Comparison of ENCODE assay signal across 18 cellular contexts in the genomic region with DNA sequence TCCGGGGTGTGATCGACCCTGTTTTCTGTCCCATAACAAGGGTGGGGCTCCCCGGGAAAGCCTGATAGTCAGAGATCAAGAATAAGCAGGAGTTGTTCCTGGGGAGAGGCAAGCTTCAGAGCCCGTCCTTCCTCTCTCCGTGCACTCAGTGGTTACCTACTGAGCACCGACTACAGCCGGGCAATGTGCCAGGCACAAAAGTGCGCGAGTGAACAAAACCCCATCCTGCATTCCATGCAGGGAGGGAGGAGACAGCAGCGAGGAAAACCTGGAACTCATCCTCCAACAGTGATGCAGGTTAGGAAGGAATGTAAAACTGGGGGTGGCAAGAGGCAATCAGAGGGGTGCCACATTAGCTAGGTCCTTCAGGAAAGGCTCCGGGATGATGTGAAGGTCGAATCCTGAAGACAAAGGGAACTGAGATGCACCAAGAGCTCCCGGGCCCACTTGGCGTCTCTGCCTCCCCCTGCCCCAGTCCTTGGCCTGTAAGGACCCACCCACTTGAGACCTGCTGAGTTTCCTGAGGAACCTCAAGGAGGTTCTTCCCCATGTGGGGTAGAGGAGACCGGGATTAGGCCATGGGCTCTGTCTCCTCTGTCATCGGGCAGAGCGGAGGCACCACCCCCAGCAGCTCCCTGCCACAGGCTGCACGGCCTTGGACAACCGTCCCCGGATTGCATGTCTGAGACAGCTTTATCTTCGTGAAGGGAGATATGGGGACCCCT.
A peak's percentile ranks its signal among the peaks of the same experiment; 100 is the strongest.
DNase-seq lines count a peak whose midpoint lies in the region; ATAC-seq and TF ChIP-seq lines count a peak whose summit lies in the region.
"Had no signal": no experiment of that assay in that cellular context is flagged by ENCODE, and none has a peak within 500 bp of the region (broad histone marks: within the 10 kb centered on the region; RNA-seq: fewer than 3 reads in every experiment).

No MANE protein-coding gene starts in this region.

- no peak overlapping the region for H3K4me3 Mint-ChIP-seq in endodermal cell
- H3K4me3 Mint-ChIP-seq: activated CD4-positive, alpha-beta T cell treated with anti-CD3 and anti-CD28 coated beads for 36 hours; B cell; central memory CD8-positive, alpha-beta T cell had no signal

- H3K27me3 ChIP-seq in endodermal cell (ENCODE audit: control insufficient read depth, insufficient read depth, low read length, poor library complexity, severe bottlenecking) (peaks cover 6% of the 10 kb centered on the region), ovary (no peaks in the 10 kb centered on the region)
- H3K27me3 ChIP-seq: right lobe of liver had no signal

- no peaks in the 10 kb centered on the region for H3K9me3 Mint-ChIP-seq in endodermal cell
- H3K9me3 Mint-ChIP-seq: central memory CD8-positive, alpha-beta T cell had no signal

- H3K4me3 ChIP-seq in endodermal cell (ENCODE audit: low read length) (no peak overlapping the region), ovary (no peak overlapping the region)
- H3K4me3 ChIP-seq: right lobe of liver, SJSA1, thoracic aorta had no signal

- no peak overlapping the region for H3K9ac ChIP-seq in endodermal cell (ENCODE audit: extremely low read depth, low read length, poor library complexity, severe bottlenecking)
- H3K9ac ChIP-seq: KMS-11 had no signal

- TF ChIP-seq POLR2A in ovary (IDR thresholded peaks at IDR 0.05), result no peak

- H3K36me3 ChIP-seq in endodermal cell (ENCODE audit: control insufficient read depth, insufficient read depth, low read length) (no peaks in the 10 kb centered on the region), ovary (no peaks in the 10 kb centered on the region)
- H3K36me3 ChIP-seq: right lobe of liver, SJSA1, thoracic aorta had no signal

- H3K4me1 Mint-ChIP-seq in endodermal cell, result peaks cover 19% of the 10 kb centered on the region
- H3K4me1 Mint-ChIP-seq: B cell; central memory CD8-positive, alpha-beta T cell had no signal

- H3K27ac ChIP-seq in endodermal cell (ENCODE audit: low read depth, low read length), result no peak overlapping the region
- H3K27ac ChIP-seq in ovary, result no peak overlapping the region
- H3K27ac ChIP-seq: KMS-11, right lobe of liver, SJSA1, thoracic aorta had no signal

- H3K27me3 Mint-ChIP-seq in endodermal cell (ENCODE audit: insufficient read depth), result peaks cover 9% of the 10 kb centered on the region
- H3K27me3 Mint-ChIP-seq: activated CD4-positive, alpha-beta T cell treated with anti-CD3 and anti-CD28 coated beads for 36 hours had no signal

- no peak for TF ChIP-seq EP300 in ovary (IDR thresholded peaks at IDR 0.05)

- intact Hi-C loops in ovary (cut with DNase I), result no loop called here

- WGBS in endodermal cell (ENCODE audit: insufficient coverage in 1 of 2, insufficient read length in 1 of 2), 2 experiments, result 94 to 97% methylated on average over 19 to 21 of the region's 21 CpGs
- 68 to 71% (median 69%) methylated on average over 21 of the region's 21 CpGs for WGBS in ovary, 3 donors

- TF ChIP-seq CTCF in endodermal cell (conservative IDR thresholded peaks at IDR 0.05), result no peak
- no peak for TF ChIP-seq CTCF in ovary (IDR thresholded peaks at IDR 0.05)

- DNase-seq in COR-L47 (lab: John Stamatoyannopoulos, UW), result peak; percentile 14
- DNase-seq in DMS79 treated with DMSO at 0.1 percent for 48 hours (lab: John Stamatoyannopoulos, UW), result peak; percentile 57
- peak; percentile 29 for DNase-seq in endodermal cell
- peak in 3 of 5 donors; percentile 5 to 32 (median 15) for DNase-seq in ovary
- no peak for DNase-seq in superior temporal gyrus (ENCODE audit: extremely low spot score)
- DNase-seq: activated CD4-positive, alpha-beta T cell treated with anti-CD3 and anti-CD28 coated beads for 36 hours; activated T-cell treated with anti-CD3 and anti-CD28 coated beads, Interleukin-2, amount 50 U/mL, for 1 hour; NCI-H1105 treated with DMSO at 0.1 percent for 48 hours; NCI-H226; T1000 had no signal

- H3K4me1 ChIP-seq in endodermal cell (ENCODE audit: control insufficient read depth, insufficient read depth, low read length), result peaks cover 7% of the 10 kb centered on the region
- peaks cover 10% of the 10 kb centered on the region for H3K4me1 ChIP-seq in ovary (ENCODE audit: insufficient read depth)
- H3K4me1 ChIP-seq: right lobe of liver had no signal

- ATAC-seq in GM18502 (IDR thresholded peaks at IDR 0.05; ENCODE audit: poor library complexity, unreplicated experiment), result no peak
- ATAC-seq in HG03097 (IDR thresholded peaks at IDR 0.05; ENCODE audit: low FRiP score, unreplicated experiment), result no peak
- ATAC-seq: activated CD4-positive, alpha-beta T cell treated with anti-CD3 and anti-CD28 coated beads for 36 hours; right lobe of liver had no signal

- H3K36me3 Mint-ChIP-seq in endodermal cell (ENCODE audit: low read depth), result no peaks in the 10 kb centered on the region

- H3K27ac Mint-ChIP-seq in endodermal cell, result no peak overlapping the region
- H3K27ac Mint-ChIP-seq: activated CD4-positive, alpha-beta T cell treated with anti-CD3 and anti-CD28 coated beads for 36 hours; B cell had no signal

- H3K9me3 ChIP-seq in endodermal cell (ENCODE audit: control insufficient read depth, low read length) (no peaks in the 10 kb centered on the region), ovary (no peaks in the 10 kb centered on the region)
- H3K9me3 ChIP-seq: right lobe of liver, SJSA1, thoracic aorta had no signal
